In the genomic region with DNA sequence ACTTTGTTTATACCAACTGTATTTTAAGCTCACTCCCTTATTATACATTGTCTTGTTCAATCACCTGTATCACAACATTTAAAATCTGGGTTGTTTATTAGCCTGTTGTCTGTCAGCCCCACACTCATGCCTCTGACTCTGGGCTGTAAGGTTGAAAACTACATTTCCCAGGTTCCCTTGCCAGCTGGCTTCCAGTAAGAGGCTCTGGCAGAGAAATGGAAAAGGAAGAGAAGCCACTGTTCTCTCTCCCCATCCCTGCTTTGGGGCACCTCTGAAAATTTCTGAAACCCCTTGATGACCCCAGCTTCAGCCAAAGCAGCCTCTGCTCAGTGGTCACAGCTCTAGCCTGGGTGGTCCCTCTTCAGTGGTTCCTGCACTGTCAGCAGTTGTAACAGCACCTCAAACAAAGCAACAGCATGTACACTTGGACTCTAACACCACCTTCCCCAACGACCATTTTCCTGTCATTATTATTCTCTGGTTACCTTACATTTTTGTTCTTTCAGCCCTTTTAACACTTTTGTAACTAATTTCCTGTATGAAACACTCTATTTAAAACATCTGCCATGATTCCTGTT, we compare ENCODE assay signal across 20 cellular contexts.
DNase-seq lines count a peak whose midpoint lies in the region; ATAC-seq and TF ChIP-seq lines count a peak whose summit lies in the region.
"Had no signal": no experiment of that assay in that cellular context is flagged by ENCODE, and none has a peak within 500 bp of the region (broad histone marks: within the 10 kb centered on the region; RNA-seq: fewer than 3 reads in every experiment).

No MANE protein-coding gene starts in this region.

- no peak overlapping the region for H2BK15ac ChIP-seq in H9 (ENCODE audit: low read depth, low read length)

- H3K56ac ChIP-seq in H9 (ENCODE audit: insufficient read length, low read depth, low read length): no peak overlapping the region

- no peaks in the 10 kb centered on the region for H3K36me3 ChIP-seq in neural progenitor cell
- H3K36me3 ChIP-seq in gastrocnemius medialis: no peaks in the 10 kb centered on the region
- H3K36me3 ChIP-seq: BE2C had no signal

- no peak overlapping the region for H3K23ac ChIP-seq in H9 (ENCODE audit: insufficient read length, low read depth, low read length)

- no peaks in the 10 kb centered on the region for H3K9me3 Mint-ChIP-seq in H9
- H3K9me3 Mint-ChIP-seq in neural progenitor cell: no peaks in the 10 kb centered on the region

- H3K4me1 Mint-ChIP-seq in H9 (peaks cover 7 to 14% of the 10 kb centered on the region in 2 experiments), neural progenitor cell (peaks cover 16% of the 10 kb centered on the region)

- intact Hi-C loops in gastrocnemius medialis (cut with DNase I; ENCODE audit: low total_unique reads): no loop called here

- H3K4me3 ChIP-seq in neural progenitor cell: no peak overlapping the region
- no peak overlapping the region for H3K4me3 ChIP-seq in gastrocnemius medialis

- H2BK120ac ChIP-seq in H9 (ENCODE audit: low read depth, low read length, poor library complexity, severe bottlenecking): no peak overlapping the region

- H3T11ph ChIP-seq in H9 (ENCODE audit: low read length): no peak overlapping the region

- no peak overlapping the region for H3K4ac ChIP-seq in H9 (ENCODE audit: low read depth, low read length)

- no peaks in the 10 kb centered on the region for H3K27me3 Mint-ChIP-seq in H9 (ENCODE audit: low read depth)
- no peaks in the 10 kb centered on the region for H3K27me3 Mint-ChIP-seq in neural progenitor cell (ENCODE audit: insufficient read depth, low read depth)

- TF ChIP-seq CTCF in H9 (conservative IDR thresholded peaks at IDR 0.05) (no peak), neural progenitor cell (IDR thresholded peaks at IDR 0.05) (no peak), gastrocnemius medialis (IDR thresholded peaks at IDR 0.05 in 4 of 5, conservative IDR thresholded peaks at IDR 0.05 in 1 of 5) (no peak)

- no peak overlapping the region for H3K27ac ChIP-seq in H9 (ENCODE audit: insufficient read length, low read depth, low read length)
- H3K27ac ChIP-seq in neural progenitor cell: no peak overlapping the region
- no peak overlapping the region for H3K27ac ChIP-seq in gastrocnemius medialis

- DNase-seq in H9: no peak
- DNase-seq in SK-MEL-5 (ENCODE audit: low read depth, low spot score): peak; percentile 21
- peak; percentile 32 for DNase-seq in ecto neural progenitor cell (ENCODE audit: low spot score)
- DNase-seq in neural progenitor cell (ENCODE audit: low spot score): no peak
- DNase-seq in HPDE6-E6E7 (ENCODE audit: extremely low spot score): no peak
- DNase-seq in gastrocnemius medialis: no peak
- DNase-seq: BE2C, GDM1, HCEC 1CT, NCI-H1092, NCI-H1436, NCI-H187 treated with DMSO at 0.1 percent for 48 hours, NCI-H2107, NCI-H446 treated with DMSO at 0.1 percent for 48 hours, NCI-H69, SIG-M5 had no signal

- no peak overlapping the region for H2BK12ac ChIP-seq in H9 (ENCODE audit: insufficient read length, low read depth, low read length)

- no peaks in the 10 kb centered on the region for H3K4me1 ChIP-seq in H9 (ENCODE audit: insufficient read depth, low read length)
- H3K4me1 ChIP-seq in neural progenitor cell: no peaks in the 10 kb centered on the region
- no peaks in the 10 kb centered on the region for H3K4me1 ChIP-seq in gastrocnemius medialis
- H3K4me1 ChIP-seq: BE2C had no signal

- no peak overlapping the region for H3K4me3 Mint-ChIP-seq in H9
- H3K4me3 Mint-ChIP-seq in neural progenitor cell: no peak overlapping the region

- H3K27me3 ChIP-seq in H9 (ENCODE audit: insufficient read depth, low read length): no peaks in the 10 kb centered on the region
- no peaks in the 10 kb centered on the region for H3K27me3 ChIP-seq in neural progenitor cell
- H3K27me3 ChIP-seq in gastrocnemius medialis: no peaks in the 10 kb centered on the region
- H3K27me3 ChIP-seq: BE2C had no signal

- H3K79me1 ChIP-seq in H9 (ENCODE audit: insufficient read depth, low read depth, low read length, poor library complexity, severe bottlenecking): no peaks in the 10 kb centered on the region

- H4K20me1 ChIP-seq in H9 (ENCODE audit: control insufficient read depth, insufficient read depth, insufficient read length) (no peaks in the 10 kb centered on the region), neural progenitor cell (ENCODE audit: low read depth) (no peaks in the 10 kb centered on the region)

- no peak overlapping the region for H4K5ac ChIP-seq in H9 (ENCODE audit: insufficient read length, low read depth, low read length)

- H3K27ac Mint-ChIP-seq in H9 (no peak overlapping the region), neural progenitor cell (peak overlapping the region; percentile 17)

- no peak overlapping the region for H4K91ac ChIP-seq in H9 (ENCODE audit: insufficient read length, low read depth, low read length)

- no peak overlapping the region for H2BK20ac ChIP-seq in H9 (ENCODE audit: low read depth, low read length, poor library complexity, severe bottlenecking)

- no peaks in the 10 kb centered on the region for H3F3A ChIP-seq in neural progenitor cell (ENCODE audit: low read depth)

- H3K14ac ChIP-seq in H9 (ENCODE audit: insufficient read depth, low read length): peak overlapping the region; percentile 81; the same call in 1 of the 2 replicates

- H3K18ac ChIP-seq in H9 (ENCODE audit: insufficient read length, low read depth, low read length): no peak overlapping the region

- in situ Hi-C loops in SK-MEL-5 (cut with HindIII; ENCODE audit: low pct_unique_long_range_greater_than_20kb, low sequenced_read_pairs): no loop called here
- in situ Hi-C loops in gastrocnemius medialis (cut with MboI; ENCODE audit: low sequenced_read_pairs in 4 of 4): loop anchor here (25.0 kb wide), 2 partner anchors 517 to 542 kb away; no protein-coding TSS in a partner anchor

- H3K4me2 ChIP-seq in H9 (ENCODE audit: insufficient read depth, insufficient read length, low read length) (no peak overlapping the region), neural progenitor cell (no peak overlapping the region)

- H2AFZ ChIP-seq in H9 (ENCODE audit: low read length) (peak overlapping the region; percentile 96), neural progenitor cell (replicated peaks) (peak overlapping the region; percentile 71)

- H3K9ac ChIP-seq in H9 (ENCODE audit: extremely low read depth, insufficient read length, low read length) (no peak overlapping the region), neural progenitor cell (no peak overlapping the region)

- H3K9me3 ChIP-seq in H9 (ENCODE audit: control insufficient read depth, low read depth, low read length): no peaks in the 10 kb centered on the region
- H3K9me3 ChIP-seq in neural progenitor cell (ENCODE audit: low read depth): no peaks in the 10 kb centered on the region
- H3K9me3 ChIP-seq in gastrocnemius medialis: no peaks in the 10 kb centered on the region
- H3K9me3 ChIP-seq: BE2C had no signal

- H2AK5ac ChIP-seq in H9 (ENCODE audit: insufficient read length, low read length): no peak overlapping the region

- ATAC-seq in GM21367 (IDR thresholded peaks at IDR 0.05; ENCODE audit: unreplicated experiment): no peak
- no peak for ATAC-seq in GM18870 (IDR thresholded peaks at IDR 0.05; ENCODE audit: unreplicated experiment)
- no peak for ATAC-seq in gastrocnemius medialis
- ATAC-seq: Panc1, SK-N-SH treated with all-trans-retinoic acid at 6 μM for 48 hours had no signal

- no peak for TF ChIP-seq POLR2A in gastrocnemius medialis (IDR thresholded peaks at IDR 0.05)

- no peaks in the 10 kb centered on the region for H3K36me3 Mint-ChIP-seq in H9 (ENCODE audit: insufficient read depth in 1 of 3, low read depth in 3 of 3)
- no peaks in the 10 kb centered on the region for H3K36me3 Mint-ChIP-seq in neural progenitor cell

- H3K79me2 ChIP-seq in H9 (ENCODE audit: insufficient read depth, low read length) (no peaks in the 10 kb centered on the region), neural progenitor cell (ENCODE audit: low read depth) (no peaks in the 10 kb centered on the region)

- H3K23me2 ChIP-seq in H9 (ENCODE audit: insufficient read length, low read depth, low read length, poor library complexity, severe bottlenecking): no peaks in the 10 kb centered on the region

- no peak overlapping the region for H2BK5ac ChIP-seq in H9 (ENCODE audit: insufficient read length, low read length)

- H4K8ac ChIP-seq in H9 (replicated peaks; ENCODE audit: insufficient read length, low read depth, low read length): no peak overlapping the region

- no CpG with 5 or more reads among the region's 1 CpG for WGBS in H9 (ENCODE audit: extremely low coverage, insufficient read length, low lambda C conversion rate)

Comparison
In these comparisons a context has a peak if more than half of its experiments do, and no peak if none do; other contexts are left out.
1. DNase-seq: peak in SK-MEL-5 (single experiment) and ecto neural progenitor cell (single experiment); none in H9 (single experiment), neural progenitor cell (single experiment), HPDE6-E6E7 (single experiment) and gastrocnemius medialis (0 of 2).